12 cellular contexts compared by ENCODE assay signal in genomic region chr4:6875431-6875831, GRCh38.
A peak's percentile ranks its signal among the peaks of the same experiment; 100 is the strongest.
DNase-seq lines count a peak whose midpoint lies in the region; ATAC-seq lines count a peak whose summit lies in the region.
"Had no signal": no experiment of that assay in that cellular context is flagged by ENCODE, and none has a peak within 500 bp of the region (broad histone marks: within the 10 kb centered on the region; RNA-seq: fewer than 3 reads in every experiment).

No MANE protein-coding gene starts in this region.

- H3K27ac ChIP-seq in caudate nucleus (ENCODE audit: low read depth, low read length) = peak overlapping the region; percentile 4
- H3K27ac ChIP-seq: brain microvascular endothelial cell, VCaP had no signal

- DNase-seq in AML-193 (lab: John Stamatoyannopoulos, UW) = peak; percentile 98 to 99
- peak; percentile 98 to 99 for DNase-seq in NOMO-1 (lab: John Stamatoyannopoulos, UW; ENCODE audit: unreplicated experiment in 2 of 2)
- peak in 29 of 61 donors; percentile 13 to 72 (median 33) for DNase-seq in caudate nucleus (lab: John Stamatoyannopoulos, UW)
- peak; percentile 44 for DNase-seq in midbrain (lab: John Stamatoyannopoulos, UW)
- no peak for DNase-seq in kidney tubule cell (ENCODE audit: low spot score)
- DNase-seq in COLO829 (ENCODE audit: low spot score) = no peak
- DNase-seq: brain microvascular endothelial cell, small intestine had no signal

- no peak for ATAC-seq in HG02884 (IDR thresholded peaks at IDR 0.05; ENCODE audit: unreplicated experiment)
- ATAC-seq in GM18511 (IDR thresholded peaks at IDR 0.05; ENCODE audit: unreplicated experiment) = no peak
- ATAC-seq: HCT116 had no signal

Comparison
In these comparisons a context has a peak if more than half of its experiments do, and no peak if none do; other contexts are left out.
1. DNase-seq: peak in AML-193 (2 of 2), NOMO-1 (2 of 2) and midbrain (single experiment); none in kidney tubule cell (single experiment) and COLO829 (single experiment).